In the genomic region with DNA sequence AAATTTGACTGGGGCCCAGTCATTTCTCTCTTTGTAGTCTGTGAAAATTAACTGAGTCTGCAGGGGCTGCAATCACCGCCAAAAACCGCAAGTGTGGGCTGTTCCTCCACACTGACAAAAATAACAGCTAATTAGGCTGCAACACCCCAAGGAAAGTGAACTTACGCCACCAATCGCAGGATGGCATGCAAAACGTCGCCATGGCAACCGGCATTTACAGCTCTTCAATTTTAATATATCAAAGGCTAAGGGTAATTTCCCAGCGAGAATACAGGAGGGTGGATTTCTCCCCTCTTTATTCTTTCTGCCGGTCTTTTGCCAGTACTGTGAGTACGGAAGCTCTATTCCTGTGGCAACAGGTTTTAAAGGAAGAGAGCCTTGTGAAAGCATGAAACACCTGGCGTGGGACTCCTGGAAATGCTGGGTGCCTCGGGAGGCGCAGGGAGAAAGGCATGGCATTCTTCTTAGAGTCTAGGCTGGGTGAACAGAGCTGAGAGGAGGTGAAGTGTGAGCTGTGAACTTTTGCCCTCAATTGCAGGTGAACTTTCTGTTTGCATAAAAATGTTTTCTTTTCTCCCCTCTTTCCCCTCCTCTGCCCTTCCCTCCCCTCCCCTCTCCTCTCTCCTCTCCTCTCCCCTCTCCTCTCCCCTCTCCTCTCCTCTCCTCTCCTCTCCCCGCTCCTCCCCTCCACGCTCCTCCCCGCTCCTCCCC, we compare ENCODE assay signal across 8 cellular contexts.
DNase-seq lines count a peak whose midpoint lies in the region; ATAC-seq and TF ChIP-seq lines count a peak whose summit lies in the region.

No MANE protein-coding gene starts in this region.

- peaks cover 10% of the 10 kb centered on the region for H3K27me3 ChIP-seq in foreskin keratinocyte
- H3K27me3 ChIP-seq in Caco-2 (replicated peaks; ENCODE audit: control insufficient read depth, insufficient read depth, low read length), result no peaks in the 10 kb centered on the region; the same call in 1 of the 2 replicates

- H3K4me3 Mint-ChIP-seq in Caco-2 (ENCODE audit: unreplicated experiment), result no peak overlapping the region

- intact Hi-C loops in Caco-2 (cut with micrococcal nuclease; ENCODE audit: unreplicated experiment), result no loop called here

- no peaks in the 10 kb centered on the region for H3K4me1 Mint-ChIP-seq in Caco-2 (ENCODE audit: low read depth, unreplicated experiment)

- H3K4me1 ChIP-seq in foreskin keratinocyte, result peaks cover 14% of the 10 kb centered on the region
- no peaks in the 10 kb centered on the region for H3K4me1 ChIP-seq in Caco-2

- ATAC-seq in HG03060 (IDR thresholded peaks at IDR 0.05; ENCODE audit: low read depth, unreplicated experiment), result peak; percentile 78
- ATAC-seq in foreskin keratinocyte, result peak; percentile 79

- no peak overlapping the region for H3K27ac Mint-ChIP-seq in Caco-2 (ENCODE audit: unreplicated experiment)

- no peaks in the 10 kb centered on the region for H3K27me3 Mint-ChIP-seq in Caco-2 (ENCODE audit: insufficient read depth, unreplicated experiment)

- H3K27ac ChIP-seq in foreskin keratinocyte, result no peak overlapping the region

- no peaks in the 10 kb centered on the region for H3K36me3 ChIP-seq in Caco-2 (ENCODE audit: control insufficient read depth, insufficient read depth, low read length)

- no peaks in the 10 kb centered on the region for H3K9me3 Mint-ChIP-seq in Caco-2 (ENCODE audit: unreplicated experiment)

- DNase-seq in GM19238 (ENCODE audit: insufficient read length, low spot score), result peak; percentile 63
- peak; percentile 99 for DNase-seq in NCI-H510A treated with DMSO at 0.1 percent for 48 hours (lab: John Stamatoyannopoulos, UW)
- DNase-seq in activated CD8-positive, alpha-beta memory T cell treated with anti-CD3 and anti-CD28 coated beads for 4 hours (ENCODE audit: low read depth in 2 of 2), result peak; percentile 63 to 66
- peak; percentile 86 to 87 for DNase-seq in foreskin keratinocyte
- DNase-seq in stimulated activated CD4-positive, alpha-beta T cell treated with anti-CD3 and anti-CD28 coated beads, Interleukin-4, amount 100 ng/mL, for 1 hour, result peak; percentile 83
- no peak for DNase-seq in NCI-H69 (lab: John Stamatoyannopoulos, UW)
- DNase-seq in Caco-2, result no peak

- H3K36me3 Mint-ChIP-seq in Caco-2 (ENCODE audit: insufficient read depth, unreplicated experiment), result no peaks in the 10 kb centered on the region

- TF ChIP-seq CTCF in foreskin keratinocyte (conservative IDR thresholded peaks at IDR 0.05) (peak; percentile 39), Caco-2 (IDR thresholded peaks at IDR 0.05; ENCODE audit: insufficient read depth in 1 of 2, low read depth in 1 of 2, low read length in 1 of 2, severe bottlenecking in 1 of 2, unreplicated experiment in 1 of 2) (no peak)

- BruUV-seq in Caco-2 (replicated peaks; lab: Mats Ljungman, UMichigan), result no TSS peak

- POLR2A ChIA-PET in Caco-2 (lab: Charles Lee), result no interaction called here

- CTCF ChIA-PET in Caco-2 (lab: Charles Lee), result no interaction called here

- H3K4me3 ChIP-seq in Caco-2 (ENCODE audit: low read depth, low read length), result no peak overlapping the region

- H3K9me3 ChIP-seq in Caco-2, result no peaks in the 10 kb centered on the region

Comparison
In these comparisons a context has a peak if more than half of its experiments do, and no peak if none do; other contexts are left out.
1. DNase-seq: peak in GM19238 (single experiment), NCI-H510A treated with DMSO at 0.1 percent for 48 hours (single experiment), activated CD8-positive, alpha-beta memory T cell treated with anti-CD3 and anti-CD28 coated beads for 4 hours (2 of 2), foreskin keratinocyte (2 of 2) and stimulated activated CD4-positive, alpha-beta T cell treated with anti-CD3 and anti-CD28 coated beads, Interleukin-4, amount 100 ng/mL, for 1 hour (single experiment); none in NCI-H69 (single experiment) and Caco-2 (0 of 2).